Comparison of ENCODE assay signal across 8 cellular contexts in genomic region chr5:90473321-90474234, GRCh38. TPM values are rescaled to one million over a fixed set of nuclear protein-coding genes. Genes with fewer than 3 reads are reported as not detected.
DNase-seq lines count a peak whose midpoint lies in the region; ATAC-seq and TF ChIP-seq lines count a peak whose summit lies in the region.

No MANE protein-coding gene starts in this region.

- TF ChIP-seq CTCF in CD14-positive monocyte (IDR thresholded peaks at IDR 0.05) (no peak), psoas muscle (IDR thresholded peaks at IDR 0.05) (no peak)

- H3K27me3 Mint-ChIP-seq in CD14-positive monocyte (ENCODE audit: low read depth in 3 of 3), result peaks cover 2 to 7% (median 4%) of the 10 kb centered on the region in 3 donors

- peak; percentile 48 for DNase-seq in CD14-positive monocyte (ENCODE audit: low spot score)
- DNase-seq in RKO (ENCODE audit: low spot score), result peak; percentile 75
- DNase-seq in amniotic stem cell (lab: John Stamatoyannopoulos, UW), result peak; percentile 2
- DNase-seq in hepatic stellate cell (ENCODE audit: low spot score), result peak; percentile 32
- peak; percentile 47 to 68 for DNase-seq in psoas muscle
- no peak for DNase-seq in DMS153 (lab: John Stamatoyannopoulos, UW)

- H3K9me3 Mint-ChIP-seq in CD14-positive monocyte, result peaks cover 2 to 18% (median 4%) of the 10 kb centered on the region in 7 donors

- peak; percentile 14 for ATAC-seq in GM19324 (IDR thresholded peaks at IDR 0.05; ENCODE audit: low FRiP score, unreplicated experiment)
- peak; percentile 2 for ATAC-seq in HG03442 (IDR thresholded peaks at IDR 0.05; ENCODE audit: unreplicated experiment)
- peak; percentile 44 to 68 (median 54) for ATAC-seq in psoas muscle

- peak overlapping the region; percentile 85 for H3K27ac ChIP-seq in psoas muscle

- intact Hi-C loops in CD14-positive monocyte (cut with micrococcal nuclease) (loop anchor here (2.0 to 10.0 kb wide), 3 partner anchors 49 to 61 kb away; partner anchors contain the start of gene LYSMD3 (in 1 of the 2)), psoas muscle (cut with DNase I) (loop anchor here (2.0 to 5.0 kb wide), 2 partner anchors 55 to 61 kb away; partner anchors contain the start of gene LYSMD3 (in 1 of the 2))

- 1% methylated on average over 54 to 57 of the region's 57 CpGs for WGBS in psoas muscle, 3 donors

- H3K27ac Mint-ChIP-seq in CD14-positive monocyte, result peak overlapping the region; percentile 80 to 92 (median 88)

- peak overlapping the region; percentile 95 to 97 for H3K4me3 Mint-ChIP-seq in CD14-positive monocyte

- H3K4me1 Mint-ChIP-seq in CD14-positive monocyte, result peaks cover 22% of the 10 kb centered on the region

- H3K36me3 ChIP-seq in psoas muscle (ENCODE audit: insufficient read depth in 1 of 2, low read depth in 1 of 2), result no peaks in the 10 kb centered on the region

- H3K4me1 ChIP-seq in psoas muscle, result peaks cover 20% of the 10 kb centered on the region

- no peaks in the 10 kb centered on the region for H3K27me3 ChIP-seq in psoas muscle (ENCODE audit: insufficient read depth in 3 of 3, low read length in 2 of 3)

- no peaks in the 10 kb centered on the region for H3K9me3 ChIP-seq in psoas muscle

- peaks cover 2 to 8% of the 10 kb centered on the region in 2 donors for H3K36me3 Mint-ChIP-seq in CD14-positive monocyte

- H3K4me3 ChIP-seq in psoas muscle, result peak overlapping the region; percentile 86

RNA-seq across cellular contexts. Expression of gene MBLAC2, which starts 1.0 kb away (rescaled TPM):
- polyA plus RNA-seq in CD14-positive monocyte (1 to 10 TPM in 1 of 2 donors, under 1 TPM in 1; 0.96 to 1.2 TPM), psoas muscle (1 to 10 TPM; 1.2 to 4.1 (median 1.8) TPM)
- total RNA-seq in psoas muscle, result 1 to 10 TPM; 2.2 to 2.9 (median 2.6) TPM

RNA-seq across cellular contexts. Expression of gene POLR3G, which starts 1.1 kb away (rescaled TPM):
- under 1 TPM; 0.13 to 0.36 TPM for polyA plus RNA-seq in CD14-positive monocyte
- total RNA-seq in psoas muscle, result 1 to 10 TPM; 1.0 to 1.9 (median 1.7) TPM
- polyA plus RNA-seq in psoas muscle, result 1 to 10 TPM; 1.1 to 4.9 (median 4.1) TPM

RNA-seq across cellular contexts. Expression of gene LYSMD3, which starts 55.8 kb away (rescaled TPM):
- polyA plus RNA-seq in CD14-positive monocyte (10 to 100 TPM in 1 of 2 donors, 1 to 10 TPM in 1; 8.4 to 12.1 TPM), psoas muscle (10 to 100 TPM in 2 of 3 donors, 1 to 10 TPM in 1; 8.9 to 21.3 (median 11.4) TPM)
- total RNA-seq in psoas muscle, result 10 to 100 TPM; 13.1 to 19.9 (median 16.8) TPM

Comparison
In these comparisons a context has a peak if more than half of its experiments do, and no peak if none do; other contexts are left out.
1. ATAC-seq: peak in every context shown above with its lines; median percentile 54 in psoas muscle; 14 in GM19324; 2 in HG03442.